Comparison of ENCODE assay signal across 9 cellular contexts in the genomic region with DNA sequence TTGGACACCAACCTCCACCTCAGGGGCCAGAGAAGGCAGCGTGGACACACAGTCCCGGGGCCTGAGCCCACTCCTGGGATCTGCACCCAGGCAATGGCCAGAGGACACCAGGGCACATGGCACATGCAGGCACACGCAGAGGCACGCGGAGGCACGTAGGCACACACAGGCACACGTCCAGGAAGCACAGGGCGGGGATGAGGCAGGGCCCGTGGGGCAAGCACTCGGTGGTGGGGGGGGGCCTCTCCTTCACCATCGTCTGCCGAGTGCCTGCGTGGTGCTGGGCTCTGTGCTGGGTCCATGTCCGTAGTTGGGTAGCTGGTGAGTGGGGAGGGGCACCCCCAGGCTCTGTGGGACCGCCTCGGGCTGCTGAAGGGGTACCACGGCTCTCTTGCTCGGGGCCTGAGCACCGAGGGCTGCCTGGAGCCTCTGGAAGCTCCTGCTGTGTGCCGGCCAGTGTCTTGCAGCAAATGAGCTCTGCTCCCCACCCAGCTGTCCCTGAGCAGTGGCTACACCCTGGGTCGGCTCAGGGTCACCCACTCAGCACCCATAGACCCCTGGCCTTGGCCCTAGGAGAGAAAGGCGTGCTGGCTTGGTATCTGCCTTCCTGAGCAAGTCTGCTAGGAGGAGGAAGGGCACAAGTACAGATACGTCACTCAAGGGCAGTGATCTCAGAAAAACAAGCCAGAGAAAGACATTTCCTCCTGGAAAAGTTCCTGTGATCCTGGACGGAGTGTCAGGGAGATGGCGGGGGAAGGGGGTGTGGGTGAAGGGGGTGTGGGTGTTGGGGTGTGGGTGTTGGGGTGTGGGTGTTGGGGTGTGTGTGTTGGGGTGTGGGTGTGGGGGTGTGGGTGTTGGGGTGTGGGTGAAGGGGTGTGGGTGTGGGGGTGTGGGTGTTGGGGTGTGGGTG. TPM values are rescaled to one million over a fixed set of nuclear protein-coding genes. Genes with fewer than 3 reads are reported as not detected.
A peak's percentile ranks its signal among the peaks of the same experiment; 100 is the strongest.
DNase-seq lines count a peak whose midpoint lies in the region; ATAC-seq and TF ChIP-seq lines count a peak whose summit lies in the region.
"Had no signal": no experiment of that assay in that cellular context is flagged by ENCODE, and none has a peak within 500 bp of the region (broad histone marks: within the 10 kb centered on the region; RNA-seq: fewer than 3 reads in every experiment).

No MANE protein-coding gene starts in this region.

- H3K4me1 Mint-ChIP-seq in CD4-positive, alpha-beta T cell (ENCODE audit: low read depth) = peaks cover 5% of the 10 kb centered on the region

- no peaks in the 10 kb centered on the region for H3K36me3 ChIP-seq in PC-3 (ENCODE audit: low read depth, low read length)

- no peak overlapping the region for H3K9ac ChIP-seq in PC-3 (ENCODE audit: low read length)

- no TSS peak for BruUV-seq in PC-3 (replicated peaks; lab: Mats Ljungman, UMichigan)

- POLR2A ChIA-PET in CD4-positive, alpha-beta T cell (lab: Charles Lee) = no interaction called here
- POLR2A ChIA-PET in PC-3 (lab: Charles Lee; ENCODE audit: unreplicated experiment) = no interaction called here

- H3K9me3 ChIP-seq in CD4-positive, alpha-beta T cell (ENCODE audit: control insufficient read depth, low read length) = no peaks in the 10 kb centered on the region
- no peaks in the 10 kb centered on the region for H3K9me3 ChIP-seq in PC-3 (ENCODE audit: low read length)

- no peak overlapping the region for H3K4me3 Mint-ChIP-seq in CD4-positive, alpha-beta T cell

- H3K4me3 ChIP-seq in PC-3 (ENCODE audit: low read length) = no peak overlapping the region
- H3K4me3 ChIP-seq in coronary artery = no peak overlapping the region

- H3K4me2 ChIP-seq in PC-3 (ENCODE audit: low read length) = no peak overlapping the region

- H3K79me2 ChIP-seq in PC-3 (ENCODE audit: low read length) = no peaks in the 10 kb centered on the region

- H3K36me3 Mint-ChIP-seq in CD4-positive, alpha-beta T cell (ENCODE audit: low read depth) = no peaks in the 10 kb centered on the region

- no peaks in the 10 kb centered on the region; the same call in 1 of the 2 replicates for H3K4me1 ChIP-seq in PC-3 (ENCODE audit: insufficient read depth, low read length)

- no peak for TF ChIP-seq CTCF in CD4-positive, alpha-beta T cell (IDR thresholded peaks at IDR 0.05)
- TF ChIP-seq CTCF in PC-3 (conservative IDR thresholded peaks at IDR 0.05; ENCODE audit: low read depth, low read length) (no peak), coronary artery (IDR thresholded peaks at IDR 0.05) (no peak)

- no peak overlapping the region for H2AFZ ChIP-seq in PC-3 (ENCODE audit: low read length)

- peak in 1 of 10 experiments; percentile 32 for DNase-seq in CD4-positive, alpha-beta T cell
- DNase-seq in PC-3 (peak; percentile 9), coronary artery (ENCODE audit: low spot score) (peak; percentile 73), mucosa of gallbladder (ENCODE audit: low spot score) (peak; percentile 64), GF-D8 (lab: John Stamatoyannopoulos, UW) (no peak), dedifferentiated amniotic fluid mesenchymal stem cell (ENCODE audit: extremely low spot score) (no peak), T-helper 9 cell (no peak), cerebellum (ENCODE audit: low spot score) (no peak)

- no peaks in the 10 kb centered on the region for H3K9me2 ChIP-seq in PC-3 (replicated peaks; ENCODE audit: low read length)

- H4K20me1 ChIP-seq in PC-3 (ENCODE audit: low read length) = no peaks in the 10 kb centered on the region

- peak overlapping the region; percentile 72 for H3K27ac Mint-ChIP-seq in CD4-positive, alpha-beta T cell

- no peaks in the 10 kb centered on the region for H3F3A ChIP-seq in PC-3 (ENCODE audit: low read length, unreplicated experiment)

- no peaks in the 10 kb centered on the region for H3K27me3 Mint-ChIP-seq in CD4-positive, alpha-beta T cell

- H3K27ac ChIP-seq in CD4-positive, alpha-beta T cell (ENCODE audit: low read depth, low read length) = no peak overlapping the region
- no peak overlapping the region for H3K27ac ChIP-seq in PC-3 (ENCODE audit: low read length)
- peak overlapping the region in 1 of 2 donors; percentile 51 for H3K27ac ChIP-seq in coronary artery

- H3K27me3 ChIP-seq in CD4-positive, alpha-beta T cell (ENCODE audit: control insufficient read depth, insufficient read depth, low read length) = no peaks in the 10 kb centered on the region
- H3K27me3 ChIP-seq in PC-3 (ENCODE audit: low read length) = no peaks in the 10 kb centered on the region

- intact Hi-C loops in CD4-positive, alpha-beta T cell (cut with DNase I, micrococcal nuclease) = no loop called here
- intact Hi-C loops in PC-3 (cut with micrococcal nuclease) = no loop called here

- no peaks in the 10 kb centered on the region for H3K9me3 Mint-ChIP-seq in CD4-positive, alpha-beta T cell

- CTCF ChIA-PET in CD4-positive, alpha-beta T cell (lab: Charles Lee) = no interaction called here
- CTCF ChIA-PET in PC-3 (lab: Charles Lee) = no interaction called here

- ATAC-seq in CD4-positive, alpha-beta T cell (ENCODE audit: poor library complexity) = no peak
- ATAC-seq in PC-3 = peak; percentile 18

RNA-seq across cellular contexts. Expression of gene RTP5, which starts 26.5 kb away (rescaled TPM):
- total RNA-seq in CD4-positive, alpha-beta T cell = under 1 TPM; 0.30 to 0.36 TPM
- total RNA-seq in PC-3 (2014; rRNA removed) (not detected in 2 replicates), mucosa of gallbladder (not detected), cerebellum (1.3 TPM)
- total RNA-seq: skeletal muscle tissue had no signal

RNA-seq across cellular contexts. Expression of gene PDCD1, which starts 37.3 kb away (rescaled TPM):
- total RNA-seq in CD4-positive, alpha-beta T cell = 10 to 100 TPM in 1 of 2 experiments, 1 to 10 TPM in 1; 9.5 to 11.4 TPM
- total RNA-seq in PC-3 (2014; rRNA removed) = not detected in 2 replicates
- total RNA-seq in mucosa of gallbladder = 1.5 TPM
- total RNA-seq in cerebellum = not detected
- total RNA-seq: skeletal muscle tissue had no signal

Comparison
In these comparisons a context has a peak if more than half of its experiments do, and no peak if none do; other contexts are left out.
1. DNase-seq: peak in PC-3 (single experiment), coronary artery (single experiment) and mucosa of gallbladder (single experiment); none in GF-D8 (single experiment), dedifferentiated amniotic fluid mesenchymal stem cell (single experiment), T-helper 9 cell (single experiment) and cerebellum (single experiment).